In the genomic region with DNA sequence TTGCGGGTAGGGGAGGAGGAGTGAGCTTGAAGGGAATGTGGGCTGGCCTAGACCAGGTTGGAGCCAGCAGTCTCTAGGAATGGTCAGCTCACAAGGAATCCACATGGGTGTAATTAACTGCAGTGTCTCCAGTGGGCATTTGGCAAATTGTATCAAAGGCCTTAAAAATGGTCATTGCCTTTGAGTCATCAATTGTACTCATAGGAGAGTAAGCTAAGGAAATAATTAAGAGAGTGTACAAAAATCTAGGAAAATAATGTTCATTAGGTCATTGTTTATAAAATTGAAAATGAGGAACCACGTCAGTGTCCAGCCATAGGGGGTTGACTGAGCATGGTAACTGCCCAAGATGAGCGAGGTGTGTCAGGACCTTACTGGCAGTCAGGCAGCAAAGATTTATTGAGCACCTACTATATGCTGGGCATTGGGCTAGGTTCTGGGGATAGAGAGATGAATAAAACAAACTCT, we compare ENCODE assay signal across 15 cellular contexts. TPM values are rescaled to one million over a fixed set of nuclear protein-coding genes. Genes with fewer than 3 reads are reported as not detected.
DNase-seq lines count a peak whose midpoint lies in the region; ATAC-seq and TF ChIP-seq lines count a peak whose summit lies in the region.
"Had no signal": no experiment of that assay in that cellular context is flagged by ENCODE, and none has a peak within 500 bp of the region (broad histone marks: within the 10 kb centered on the region; RNA-seq: fewer than 3 reads in every experiment).

No MANE protein-coding gene starts in this region.

- peaks cover 26% of the 10 kb centered on the region for H3K4me1 Mint-ChIP-seq in chondrocyte (ENCODE audit: low read depth)
- peaks cover 0 to 8% (median 6%) of the 10 kb centered on the region in 7 donors for H3K4me1 Mint-ChIP-seq in naive thymus-derived CD4-positive, alpha-beta T cell
- H3K4me1 Mint-ChIP-seq in neural progenitor cell, result peaks cover 15% of the 10 kb centered on the region
- H3K4me1 Mint-ChIP-seq: activated CD4-positive, alpha-beta T cell treated with anti-CD3 and anti-CD28 coated beads, Interleukin-2, amount 10 ng/mL, durations not matched to agents 24 days and 14 days had no signal

- H3F3A ChIP-seq in neural progenitor cell (ENCODE audit: low read depth), result no peaks in the 10 kb centered on the region

- CTCF ChIA-PET in BJ (lab: Yijun Ruan, JAX) (interaction anchor here (0.7 to 24.0 kb wide), 13 partner anchors 10 to 219 kb away, joined by 3 to 441 read pairs (median 5); partner anchors contain the start of genes DUSP1 and RPL26L1), OCI-LY7 (lab: Charles Lee; ENCODE audit: unreplicated experiment) (interaction anchor here (0.6 kb wide), 1 partner anchor 214 kb away, joined by 3 read pairs; no protein-coding TSS in a partner anchor)
- CTCF ChIA-PET in naive thymus-derived CD4-positive, alpha-beta T cell (lab: Charles Lee), result interaction anchor here (1.4 to 12.5 kb wide), 2 partner anchors 157 to 219 kb away, joined by 4 to 178 read pairs; no protein-coding TSS in a partner anchor

- no peaks in the 10 kb centered on the region for H3K79me2 ChIP-seq in OCI-LY7 (ENCODE audit: insufficient read depth, low read depth, low read length)
- no peaks in the 10 kb centered on the region for H3K79me2 ChIP-seq in neural progenitor cell (ENCODE audit: low read depth)

- H3K36me3 Mint-ChIP-seq in chondrocyte (ENCODE audit: low read depth), result peaks cover 3% of the 10 kb centered on the region
- H3K36me3 Mint-ChIP-seq in naive thymus-derived CD4-positive, alpha-beta T cell, result peaks cover 0 to 21% (median 8%) of the 10 kb centered on the region in 5 donors
- H3K36me3 Mint-ChIP-seq in neural progenitor cell, result peaks cover 6% of the 10 kb centered on the region

- H3K4me3 ChIP-seq in BJ (ENCODE audit: low read depth, low read length) (no peak overlapping the region), OCI-LY7 (ENCODE audit: low read depth, low read length, poor library complexity, severe bottlenecking) (no peak overlapping the region), neural progenitor cell (no peak overlapping the region)
- H3K4me3 ChIP-seq in naive thymus-derived CD4-positive, alpha-beta T cell (ENCODE audit: low read length), result no peak overlapping the region
- H3K4me3 ChIP-seq: body of pancreas had no signal

- no peak overlapping the region for H3K27ac ChIP-seq in OCI-LY7 (ENCODE audit: low read depth, low read length, poor library complexity, severe bottlenecking)
- H3K27ac ChIP-seq in naive thymus-derived CD4-positive, alpha-beta T cell (ENCODE audit: low read depth, low read length), result no peak overlapping the region
- H3K27ac ChIP-seq in neural progenitor cell, result no peak overlapping the region
- H3K27ac ChIP-seq: body of pancreas had no signal

- H3K9me3 ChIP-seq in OCI-LY7 (ENCODE audit: low read length), result no peaks in the 10 kb centered on the region
- H3K9me3 ChIP-seq in naive thymus-derived CD4-positive, alpha-beta T cell (ENCODE audit: control insufficient read depth in 2 of 3, low read length in 3 of 3), result no peaks in the 10 kb centered on the region
- H3K9me3 ChIP-seq in neural progenitor cell (ENCODE audit: low read depth), result no peaks in the 10 kb centered on the region
- H3K9me3 ChIP-seq: body of pancreas, Caco-2 had no signal

- POLR2A ChIA-PET in BJ (lab: Charles Lee), result interaction anchor here (1.4 kb wide), 1 partner anchor 158 kb away, joined by 12 read pairs; the partner anchor contains the start of gene DUSP1
- POLR2A ChIA-PET in OCI-LY7 (lab: Charles Lee), result interaction anchor here (0.7 kb wide), 1 partner anchor 199 kb away, joined by 3 read pairs; no protein-coding TSS in a partner anchor
- POLR2A ChIA-PET in naive thymus-derived CD4-positive, alpha-beta T cell (lab: Charles Lee), result interaction anchor here (1.4 kb wide), 1 partner anchor 159 kb away, joined by 3 read pairs; no protein-coding TSS in a partner anchor

- H3K27me3 Mint-ChIP-seq in chondrocyte (ENCODE audit: low read depth) (no peaks in the 10 kb centered on the region), neural progenitor cell (ENCODE audit: insufficient read depth, low read depth) (peaks cover 4% of the 10 kb centered on the region)
- H3K27me3 Mint-ChIP-seq in naive thymus-derived CD4-positive, alpha-beta T cell, result no peaks in the 10 kb centered on the region
- H3K27me3 Mint-ChIP-seq: activated CD4-positive, alpha-beta T cell treated with anti-CD3 and anti-CD28 coated beads, Interleukin-2, amount 10 ng/mL, durations not matched to agents 24 days and 14 days; activated T-cell treated with anti-CD3 and anti-CD28 coated beads, Interleukin-2, amount 50 U/mL, for 24 hours; T-helper 17 cell had no signal

- no peak for ATAC-seq in naive thymus-derived CD4-positive, alpha-beta T cell
- no peak for ATAC-seq in HG03045 (IDR thresholded peaks at IDR 0.05; ENCODE audit: unreplicated experiment)
- ATAC-seq: body of pancreas, T-helper 17 cell had no signal

- H3K4me1 ChIP-seq in OCI-LY7 (ENCODE audit: insufficient read depth, low read length, poor library complexity, severe bottlenecking) (no peaks in the 10 kb centered on the region), neural progenitor cell (no peaks in the 10 kb centered on the region)
- H3K4me1 ChIP-seq in naive thymus-derived CD4-positive, alpha-beta T cell (ENCODE audit: control insufficient read depth in 2 of 2, insufficient read depth in 2 of 2, low read length in 2 of 2), result no peaks in the 10 kb centered on the region
- H3K4me1 ChIP-seq: Caco-2 had no signal

- H3K9me3 Mint-ChIP-seq in chondrocyte (ENCODE audit: low read depth), result no peaks in the 10 kb centered on the region
- H3K9me3 Mint-ChIP-seq in naive thymus-derived CD4-positive, alpha-beta T cell, result no peaks in the 10 kb centered on the region
- H3K9me3 Mint-ChIP-seq in neural progenitor cell, result no peaks in the 10 kb centered on the region
- H3K9me3 Mint-ChIP-seq: activated CD4-positive, alpha-beta T cell treated with anti-CD3 and anti-CD28 coated beads, Interleukin-2, amount 10 ng/mL, durations not matched to agents 24 days and 14 days; activated T-cell treated with anti-CD3 and anti-CD28 coated beads, Interleukin-2, amount 50 U/mL, for 24 hours; neural crest cell had no signal

- H4K20me1 ChIP-seq in OCI-LY7 (ENCODE audit: insufficient read depth, low read length) (no peaks in the 10 kb centered on the region), neural progenitor cell (ENCODE audit: low read depth) (no peaks in the 10 kb centered on the region)

- intact Hi-C loops in OCI-LY7 (cut with micrococcal nuclease; ENCODE audit: unreplicated experiment), result no loop called here
- intact Hi-C loops in naive thymus-derived CD4-positive, alpha-beta T cell (cut with micrococcal nuclease), result no loop called here

- peak overlapping the region; percentile 55 for H3K27ac Mint-ChIP-seq in chondrocyte (ENCODE audit: unreplicated experiment)
- peak overlapping the region in 7 of 9 donors; percentile 16 to 63 (median 37) for H3K27ac Mint-ChIP-seq in naive thymus-derived CD4-positive, alpha-beta T cell
- H3K27ac Mint-ChIP-seq in neural progenitor cell, result no peak overlapping the region
- H3K27ac Mint-ChIP-seq: activated CD4-positive, alpha-beta T cell treated with anti-CD3 and anti-CD28 coated beads, Interleukin-2, amount 10 ng/mL, durations not matched to agents 24 days and 14 days; activated T-cell treated with anti-CD3 and anti-CD28 coated beads, Interleukin-2, amount 50 U/mL, for 24 hours; T-helper 17 cell had no signal

- no peaks in the 10 kb centered on the region for H3K9me2 ChIP-seq in OCI-LY7 (ENCODE audit: insufficient read depth, low read length)

- TF ChIP-seq CTCF in BJ (IDR thresholded peaks at IDR 0.05; ENCODE audit: insufficient read depth, low read depth, low read length) (peak; percentile 45), OCI-LY7 (conservative IDR thresholded peaks at IDR 0.05; ENCODE audit: low read length) (no peak), chondrocyte (IDR thresholded peaks at IDR 0.05) (no peak), neural progenitor cell (IDR thresholded peaks at IDR 0.05) (no peak)

- H3K4me2 ChIP-seq in OCI-LY7 (ENCODE audit: low read length) (no peak overlapping the region), neural progenitor cell (no peak overlapping the region)

- H3K36me3 ChIP-seq in BJ (ENCODE audit: control insufficient read depth, insufficient read depth, low read length) (peaks cover 4% of the 10 kb centered on the region; the same call in 1 of the 2 replicates), OCI-LY7 (ENCODE audit: insufficient read depth, low read length) (peaks cover 28% of the 10 kb centered on the region; the same call in 1 of the 2 replicates), neural progenitor cell (no peaks in the 10 kb centered on the region)
- H3K36me3 ChIP-seq in naive thymus-derived CD4-positive, alpha-beta T cell (ENCODE audit: control insufficient read depth in 2 of 3, insufficient read depth in 3 of 3, low read length in 3 of 3), result peaks cover 0 to 44% (median 12%) of the 10 kb centered on the region in 3 experiments

- no peak overlapping the region for H2AFZ ChIP-seq in OCI-LY7 (ENCODE audit: low read length)
- H2AFZ ChIP-seq in neural progenitor cell (replicated peaks), result no peak overlapping the region

- no peaks in the 10 kb centered on the region for H3K27me3 ChIP-seq in BJ (ENCODE audit: control insufficient read depth, insufficient read depth, low read length)
- H3K27me3 ChIP-seq in naive thymus-derived CD4-positive, alpha-beta T cell (ENCODE audit: control insufficient read depth in 2 of 2, insufficient read depth in 2 of 2, low read length in 2 of 2), result no peaks in the 10 kb centered on the region
- no peaks in the 10 kb centered on the region for H3K27me3 ChIP-seq in neural progenitor cell
- H3K27me3 ChIP-seq: body of pancreas had no signal

- H3K9ac ChIP-seq in neural progenitor cell, result no peak overlapping the region

- BruUV-seq in OCI-LY7 (replicated peaks; lab: Mats Ljungman, UMichigan), result TSS peak; percentile 37

- H3K4me3 Mint-ChIP-seq in chondrocyte (ENCODE audit: unreplicated experiment) (no peak overlapping the region), neural progenitor cell (no peak overlapping the region)
- no peak overlapping the region for H3K4me3 Mint-ChIP-seq in naive thymus-derived CD4-positive, alpha-beta T cell
- H3K4me3 Mint-ChIP-seq: activated CD4-positive, alpha-beta T cell treated with anti-CD3 and anti-CD28 coated beads, Interleukin-2, amount 10 ng/mL, durations not matched to agents 24 days and 14 days; activated T-cell treated with anti-CD3 and anti-CD28 coated beads, Interleukin-2, amount 50 U/mL, for 24 hours; neural crest cell; T-helper 17 cell had no signal

- DNase-seq in BJ (ENCODE audit: low read depth) (peak; percentile 95), OCI-LY7 (ENCODE audit: low spot score) (no peak), chondrocyte (ENCODE audit: low spot score) (no peak), NCI-H1436 (lab: John Stamatoyannopoulos, UW) (no peak), globus pallidus (ENCODE audit: low spot score) (no peak), neural progenitor cell (ENCODE audit: low spot score) (no peak)
- DNase-seq in naive thymus-derived CD4-positive, alpha-beta T cell, result no peak
- DNase-seq: activated CD4-positive, alpha-beta T cell treated with anti-CD3 and anti-CD28 coated beads, Interleukin-2, amount 10 ng/mL, durations not matched to agents 24 days and 14 days; activated T-cell treated with anti-CD3 and anti-CD28 coated beads, Interleukin-2, amount 50 U/mL, for 24 hours; body of pancreas; Caco-2; NCI-H1417; T-helper 17 cell had no signal

RNA-seq across cellular contexts. Expression of gene RPL26L1, which starts 29.8 kb away (rescaled TPM):
- polyA plus RNA-seq in BJ (2011; rRNA removed), result 102 and 113 TPM in 2 replicates
- polyA minus RNA-seq in BJ (2011; rRNA and poly(A)+ RNA removed), result 31.6 and 57.6 TPM in 2 replicates
- 34.5 and 45.0 TPM in 2 replicates for total RNA-seq in OCI-LY7 (2014; rRNA removed; shearing (Covaris generic))
- 48.4 and 63.1 TPM in 2 replicates for total RNA-seq in OCI-LY7 (2022)
- total RNA-seq in chondrocyte, result 40.2 to 43.6 TPM (median 43.5 TPM) in 3 replicates
- 10 to 100 TPM in 3 of 5 experiments, 1 to 10 TPM in 2; 9.6 to 40.0 (median 12.9) TPM for total RNA-seq in naive thymus-derived CD4-positive, alpha-beta T cell
- polyA plus RNA-seq in naive thymus-derived CD4-positive, alpha-beta T cell, result 10 to 100 TPM; 29.7 to 37.1 TPM
- total RNA-seq in neural progenitor cell (ENCODE audit: low replicate concordance), result 55.7 and 99.3 TPM in 2 replicates

RNA-seq across cellular contexts. Expression of gene ATP6V0E1, which starts 54.2 kb away (rescaled TPM):
- polyA plus RNA-seq in BJ (2011; rRNA removed), result 491 and 500 TPM in 2 replicates
- 96.5 and 142 TPM in 2 replicates for polyA minus RNA-seq in BJ (2011; rRNA and poly(A)+ RNA removed)
- 26.9 and 39.9 TPM in 2 replicates for total RNA-seq in OCI-LY7 (2014; rRNA removed; shearing (Covaris generic))
- 41.9 and 59.4 TPM in 2 replicates for total RNA-seq in OCI-LY7 (2022)
- total RNA-seq in chondrocyte, result 257 to 277 TPM (median 272 TPM) in 3 replicates
- total RNA-seq in naive thymus-derived CD4-positive, alpha-beta T cell, result 100 to 1,000 TPM in 4 of 5 experiments, 10 to 100 TPM in 1; 61.8 to 170 (median 119) TPM
- 100 to 1,000 TPM; 415 to 455 TPM for polyA plus RNA-seq in naive thymus-derived CD4-positive, alpha-beta T cell
- total RNA-seq in neural progenitor cell (ENCODE audit: low replicate concordance), result 43.7 and 72.4 TPM in 2 replicates
